In the genomic region with DNA sequence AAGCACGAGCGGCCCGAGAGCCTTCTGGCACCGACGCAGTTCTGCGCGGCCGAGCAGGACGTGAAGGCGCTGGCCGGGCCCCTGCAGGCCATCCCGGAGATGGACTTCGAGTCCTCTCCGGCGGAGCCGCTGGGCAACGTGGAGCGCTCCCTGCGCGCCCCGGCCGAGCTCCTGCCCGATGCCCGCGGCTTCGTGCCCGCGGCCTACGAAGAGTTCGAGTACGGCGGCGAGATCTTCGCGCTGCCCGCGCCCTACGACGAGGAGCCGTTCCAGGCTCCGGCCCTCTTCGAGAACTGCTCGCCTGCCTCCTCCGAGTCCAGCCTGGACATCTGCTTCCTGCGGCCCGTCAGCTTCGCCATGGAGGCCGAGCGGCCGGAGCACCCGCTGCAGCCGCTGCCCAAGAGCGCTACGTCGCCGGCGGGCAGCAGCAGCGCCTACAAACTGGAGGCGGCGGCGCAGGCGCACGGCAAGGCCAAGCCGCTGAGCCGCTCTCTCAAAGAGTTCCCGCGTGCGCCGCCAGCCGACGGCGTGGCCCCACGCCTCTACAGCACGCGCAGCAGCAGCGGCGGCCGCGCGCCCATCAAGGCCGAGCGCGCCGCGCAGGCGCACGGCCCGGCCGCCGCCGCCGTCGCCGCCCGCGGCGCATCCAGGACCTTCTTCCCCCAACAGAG, we compare ENCODE assay signal across 9 cellular contexts.
A peak's percentile ranks its signal among the peaks of the same experiment; 100 is the strongest.
DNase-seq lines count a peak whose midpoint lies in the region; ATAC-seq, FAIRE-seq and TF ChIP-seq lines count a peak whose summit lies in the region.
"Had no signal": no experiment of that assay in that cellular context is flagged by ENCODE, and none has a peak within 500 bp of the region (broad histone marks: within the 10 kb centered on the region; RNA-seq: fewer than 3 reads in every experiment).

No MANE protein-coding gene starts in this region.

- H3K4me3 ChIP-seq in brain microvascular endothelial cell (ENCODE audit: low read depth, low read length) (peak overlapping the region; percentile 48), iPS-11a (ENCODE audit: low read depth, low read length) (peak overlapping the region; percentile 46), small intestine (ENCODE audit: low read depth in 1 of 2, low read length in 2 of 2) (peak overlapping the region; percentile 26 to 35)

- no peak overlapping the region for H3K27ac ChIP-seq in brain microvascular endothelial cell
- peak overlapping the region in 1 of 2 donors; percentile 61 for H3K27ac ChIP-seq in small intestine (ENCODE audit: low read depth in 1 of 2, low read length in 1 of 2)

- TF ChIP-seq CTCF in GM20000 (IDR thresholded peaks at IDR 0.05; ENCODE audit: extremely low read depth, missing control alignments) (peak; percentile 10), brain microvascular endothelial cell (IDR thresholded peaks at IDR 0.05; ENCODE audit: low read depth, low read length, missing control alignments) (no peak)

- FAIRE-seq in small intestine (lab: Jason Lieb, UNC): no peak
- FAIRE-seq: G401.6 had no signal

- ATAC-seq in T-helper 17 cell (peak; percentile 99), GM21515 (IDR thresholded peaks at IDR 0.05; ENCODE audit: unreplicated experiment) (no peak)

- no peaks in the 10 kb centered on the region for H3K36me3 ChIP-seq in brain microvascular endothelial cell (replicated peaks)
- H3K36me3 ChIP-seq in small intestine (ENCODE audit: control insufficient read depth in 2 of 2, insufficient read depth in 2 of 2, low read length in 2 of 2): no peaks in the 10 kb centered on the region

- H3K4me1 Mint-ChIP-seq in T-helper 17 cell: peaks cover 5% of the 10 kb centered on the region

- DNase-seq in AG08395 (ENCODE audit: low spot score) (peak; percentile 87), GM20000 (ENCODE audit: low spot score) (peak; percentile 91), T-helper 17 cell (peak; percentile 58 to 59 (median 58)), brain microvascular endothelial cell (peak; percentile 73), small intestine (peak; percentile 71), NCI-H2171 treated with DMSO at 0.1 percent for 48 hours (lab: John Stamatoyannopoulos, UW) (no peak)

- H3K9me3 ChIP-seq in T-helper 17 cell (ENCODE audit: control insufficient read depth, low read length, poor library complexity, severe bottlenecking) (no peaks in the 10 kb centered on the region), small intestine (ENCODE audit: control insufficient read depth, low read depth) (no peaks in the 10 kb centered on the region)

- H3K36me3 Mint-ChIP-seq in T-helper 17 cell (ENCODE audit: low read depth): no peaks in the 10 kb centered on the region

- no peak overlapping the region for H3K27ac Mint-ChIP-seq in T-helper 17 cell

- in situ Hi-C loops in brain microvascular endothelial cell (cut with HindIII; ENCODE audit: low pct_ligation_motif_present, low sequenced_read_pairs): no loop called here

- 6 to 14% (median 12%) methylated on average over 65 to 97 of the region's 97 CpGs for WGBS in small intestine, 3 donors

- H3K27me3 ChIP-seq in brain microvascular endothelial cell (replicated peaks): no peaks in the 10 kb centered on the region
- H3K27me3 ChIP-seq in small intestine (ENCODE audit: control insufficient read depth in 2 of 2, insufficient read depth in 2 of 2, low read length in 2 of 2): no peaks in the 10 kb centered on the region

- H3K4me1 ChIP-seq in small intestine (ENCODE audit: control insufficient read depth in 2 of 2, insufficient read depth in 1 of 2, low read depth in 1 of 2, low read length in 1 of 2): peaks cover 0 to 3% of the 10 kb centered on the region in 2 donors

- H3K27me3 Mint-ChIP-seq in T-helper 17 cell: peaks cover 35% of the 10 kb centered on the region

- H3K4me3 Mint-ChIP-seq in T-helper 17 cell: peak overlapping the region; percentile 72
